ENCODE assay signal across 16 cellular contexts in the genomic region with DNA sequence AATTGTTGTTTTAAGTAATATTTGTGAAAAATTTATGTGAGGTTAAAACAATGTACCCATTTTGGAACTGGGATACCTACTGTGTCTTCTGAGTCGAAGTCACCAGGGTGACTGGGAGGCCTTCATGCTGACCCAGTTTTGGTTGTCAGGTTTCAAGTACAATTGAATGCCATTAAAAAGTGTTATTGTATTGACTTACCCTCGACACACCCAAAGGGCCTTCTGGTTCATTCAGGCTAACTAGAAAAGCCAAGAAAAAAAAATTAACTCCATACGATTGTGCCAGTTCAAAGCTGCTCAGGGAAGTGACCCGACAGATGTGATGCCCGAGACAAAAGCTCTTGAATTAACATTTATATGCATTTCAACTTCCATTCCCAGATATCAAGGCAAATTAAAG.
DNase-seq lines count a peak whose midpoint lies in the region; ATAC-seq and TF ChIP-seq lines count a peak whose summit lies in the region.
"Had no signal": no experiment of that assay in that cellular context is flagged by ENCODE, and none has a peak within 500 bp of the region (broad histone marks: within the 10 kb centered on the region; RNA-seq: fewer than 3 reads in every experiment).

No MANE protein-coding gene starts in this region.

- peaks cover 2% of the 10 kb centered on the region for H3K9me3 Mint-ChIP-seq in nephron
- H3K9me3 Mint-ChIP-seq in activated CD4-positive, alpha-beta T cell treated with anti-CD3 and anti-CD28 coated beads, Interleukin-2, amount 10 ng/mL, durations not matched to agents 24 days and 14 days = no peaks in the 10 kb centered on the region

- no peak for ATAC-seq in GM18519 (IDR thresholded peaks at IDR 0.05; ENCODE audit: low FRiP score, unreplicated experiment)
- ATAC-seq: K562 had no signal

- H3K4me1 ChIP-seq in vagina = no peaks in the 10 kb centered on the region
- H3K4me1 ChIP-seq: Caco-2, HAP-1 had no signal

- H3K36me3 ChIP-seq in vagina = no peaks in the 10 kb centered on the region
- H3K36me3 ChIP-seq: BLaER1, HAP-1 had no signal

- no peak overlapping the region for H3K4me3 Mint-ChIP-seq in nephron
- H3K4me3 Mint-ChIP-seq in activated CD4-positive, alpha-beta T cell treated with anti-CD3 and anti-CD28 coated beads, Interleukin-2, amount 10 ng/mL, durations not matched to agents 24 days and 14 days = no peak overlapping the region
- H3K4me3 Mint-ChIP-seq: CD8-positive, alpha-beta memory T cell had no signal

- peaks cover 18% of the 10 kb centered on the region for H3K4me1 Mint-ChIP-seq in nephron
- H3K4me1 Mint-ChIP-seq in activated CD4-positive, alpha-beta T cell treated with anti-CD3 and anti-CD28 coated beads, Interleukin-2, amount 10 ng/mL, durations not matched to agents 24 days and 14 days = no peaks in the 10 kb centered on the region
- H3K4me1 Mint-ChIP-seq: CD8-positive, alpha-beta memory T cell had no signal

- peak overlapping the region in 2 of 3 experiments; percentile 42 to 82 for H3K27ac Mint-ChIP-seq in nephron
- H3K27ac Mint-ChIP-seq in activated CD4-positive, alpha-beta T cell treated with anti-CD3 and anti-CD28 coated beads, Interleukin-2, amount 10 ng/mL, durations not matched to agents 24 days and 14 days = no peak overlapping the region
- H3K27ac Mint-ChIP-seq: CD8-positive, alpha-beta memory T cell had no signal

- no peaks in the 10 kb centered on the region for H3K27me3 ChIP-seq in vagina
- H3K27me3 ChIP-seq: BLaER1 had no signal

- TF ChIP-seq POLR2A in vagina (IDR thresholded peaks at IDR 0.05) = no peak

- no peak overlapping the region for H3K27ac ChIP-seq in vagina
- H3K27ac ChIP-seq: BLaER1 had no signal

- DNase-seq in NCI-H2171 treated with DMSO at 0.1 percent for 48 hours (lab: John Stamatoyannopoulos, UW) (peak; percentile 13), NCI-H2171 (lab: John Stamatoyannopoulos, UW) (no peak), NCI-H748 (lab: John Stamatoyannopoulos, UW; ENCODE audit: unreplicated experiment) (peak; percentile 67), vagina (ENCODE audit: extremely low spot score in 2 of 2) (no peak)
- DNase-seq in activated CD4-positive, alpha-beta T cell treated with anti-CD3 and anti-CD28 coated beads, Interleukin-2, amount 10 ng/mL, durations not matched to agents 24 days and 14 days = no peak
- DNase-seq: 8988T; AML-193; Caco-2; CD8-positive, alpha-beta memory T cell; DMS79 treated with DMSO at 0.1 percent for 48 hours; EL had no signal

- TF ChIP-seq CTCF in nephron (IDR thresholded peaks at IDR 0.05; ENCODE audit: unreplicated experiment in 3 of 3) (no peak), vagina (IDR thresholded peaks at IDR 0.05) (no peak)

- intact Hi-C loops in activated CD4-positive, alpha-beta T cell treated with anti-CD3 and anti-CD28 coated beads, Interleukin-2, amount 10 ng/mL, durations not matched to agents 24 days and 14 days (cut with micrococcal nuclease) = no loop called here
- intact Hi-C loops in vagina (cut with DNase I) = no loop called here

- H3K27me3 Mint-ChIP-seq in nephron (ENCODE audit: low read depth) = no peaks in the 10 kb centered on the region
- no peaks in the 10 kb centered on the region for H3K27me3 Mint-ChIP-seq in activated CD4-positive, alpha-beta T cell treated with anti-CD3 and anti-CD28 coated beads, Interleukin-2, amount 10 ng/mL, durations not matched to agents 24 days and 14 days
- H3K27me3 Mint-ChIP-seq: CD8-positive, alpha-beta memory T cell had no signal

- peaks cover 4% of the 10 kb centered on the region for H3K36me3 Mint-ChIP-seq in nephron (ENCODE audit: low read depth)
- H3K36me3 Mint-ChIP-seq in activated CD4-positive, alpha-beta T cell treated with anti-CD3 and anti-CD28 coated beads, Interleukin-2, amount 10 ng/mL, durations not matched to agents 24 days and 14 days (ENCODE audit: low read depth) = no peaks in the 10 kb centered on the region
- H3K36me3 Mint-ChIP-seq: CD8-positive, alpha-beta memory T cell had no signal

- no peaks in the 10 kb centered on the region for H3K9me3 ChIP-seq in vagina
- H3K9me3 ChIP-seq: BLaER1, Caco-2, HAP-1 had no signal

- H3K4me3 ChIP-seq in vagina = no peak overlapping the region
- H3K4me3 ChIP-seq: BLaER1, HAP-1, K562 had no signal

Comparison
In these comparisons a context has a peak if more than half of its experiments do, and no peak if none do; other contexts are left out.
1. DNase-seq: peak in NCI-H2171 treated with DMSO at 0.1 percent for 48 hours (single experiment) and NCI-H748 (single experiment); none in NCI-H2171 (single experiment), activated CD4-positive, alpha-beta T cell treated with anti-CD3 and anti-CD28 coated beads, Interleukin-2, amount 10 ng/mL, durations not matched to agents 24 days and 14 days (single experiment) and vagina (0 of 2).